Comparison of ENCODE assay signal across 14 cellular contexts in the genomic region with DNA sequence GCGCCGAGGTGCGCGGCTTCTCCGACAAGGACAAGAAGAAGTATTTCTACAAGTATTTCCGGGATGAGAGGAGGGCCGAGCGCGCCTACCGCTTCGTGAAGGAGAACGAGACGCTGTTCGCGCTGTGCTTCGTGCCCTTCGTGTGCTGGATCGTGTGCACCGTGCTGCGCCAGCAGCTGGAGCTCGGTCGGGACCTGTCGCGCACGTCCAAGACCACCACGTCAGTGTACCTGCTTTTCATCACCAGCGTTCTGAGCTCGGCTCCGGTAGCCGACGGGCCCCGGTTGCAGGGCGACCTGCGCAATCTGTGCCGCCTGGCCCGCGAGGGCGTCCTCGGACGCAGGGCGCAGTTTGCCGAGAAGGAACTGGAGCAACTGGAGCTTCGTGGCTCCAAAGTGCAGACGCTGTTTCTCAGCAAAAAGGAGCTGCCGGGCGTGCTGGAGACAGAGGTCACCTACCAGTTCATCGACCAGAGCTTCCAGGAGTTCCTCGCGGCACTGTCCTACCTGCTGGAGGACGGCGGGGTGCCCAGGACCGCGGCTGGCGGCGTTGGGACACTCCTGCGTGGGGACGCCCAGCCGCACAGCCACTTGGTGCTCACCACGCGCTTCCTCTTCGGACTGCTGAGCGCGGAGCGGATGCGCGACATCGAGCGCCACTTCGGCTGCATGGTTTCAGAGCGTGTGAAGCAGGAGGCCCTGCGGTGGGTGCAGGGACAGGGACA. TPM values are rescaled to one million over a fixed set of nuclear protein-coding genes. Genes with fewer than 3 reads are reported as not detected.
DNase-seq lines count a peak whose midpoint lies in the region; ATAC-seq and TF ChIP-seq lines count a peak whose summit lies in the region.
"Had no signal": no experiment of that assay in that cellular context is flagged by ENCODE, and none has a peak within 500 bp of the region (broad histone marks: within the 10 kb centered on the region; RNA-seq: fewer than 3 reads in every experiment).

No MANE protein-coding gene starts in this region.

- H3K9me3 Mint-ChIP-seq in MCF 10A (ENCODE audit: unreplicated experiment), result no peaks in the 10 kb centered on the region
- H3K9me3 Mint-ChIP-seq in activated T-cell treated with anti-CD3 and anti-CD28 coated beads, Interleukin-2, amount 50 U/mL, for 24 hours, result peaks cover 9% of the 10 kb centered on the region

- intact Hi-C loops in breast epithelium (cut with DNase I; ENCODE audit: low total_unique reads), result no loop called here
- intact Hi-C loops in MCF 10A (cut with micrococcal nuclease), result no loop called here
- intact Hi-C loops in left colon (cut with DNase I, micrococcal nuclease), result no loop called here

- H3K36me3 ChIP-seq in breast epithelium (no peaks in the 10 kb centered on the region), suprapubic skin (no peaks in the 10 kb centered on the region)

- H3K4me1 ChIP-seq in breast epithelium (no peaks in the 10 kb centered on the region), suprapubic skin (peaks cover 34% of the 10 kb centered on the region)

- TF ChIP-seq POLR2A in breast epithelium (IDR thresholded peaks at IDR 0.05), result no peak
- TF ChIP-seq POLR2A in suprapubic skin (IDR thresholded peaks at IDR 0.05), result no peak

- peaks cover 48% of the 10 kb centered on the region for H3K27me3 Mint-ChIP-seq in MCF 10A (ENCODE audit: insufficient read depth, unreplicated experiment)
- H3K27me3 Mint-ChIP-seq in activated T-cell treated with anti-CD3 and anti-CD28 coated beads, Interleukin-2, amount 50 U/mL, for 24 hours, result peaks cover 31% of the 10 kb centered on the region

- no peak overlapping the region for H3K4me3 Mint-ChIP-seq in MCF 10A (ENCODE audit: unreplicated experiment)
- H3K4me3 Mint-ChIP-seq in activated T-cell treated with anti-CD3 and anti-CD28 coated beads, Interleukin-2, amount 50 U/mL, for 24 hours, result peak overlapping the region; percentile 67
- H3K4me3 Mint-ChIP-seq: HFFc6 had no signal

- H3K27me3 ChIP-seq in breast epithelium (peaks cover 24 to 66% of the 10 kb centered on the region in 2 donors), suprapubic skin (peaks cover 81% of the 10 kb centered on the region)

- H3K27ac ChIP-seq in breast epithelium (no peak overlapping the region), suprapubic skin (no peak overlapping the region)
- H3K27ac ChIP-seq: C4-2B had no signal

- CTCF ChIA-PET in MCF 10A (lab: Yijun Ruan, JAX), result interaction anchor here (1.1 to 1.6 kb wide), 2 partner anchors 37 to 38 kb away, joined by 3 to 4 read pairs; no protein-coding TSS in a partner anchor

- BruUV-seq in MCF 10A (replicated peaks; lab: Mats Ljungman, UMichigan), result no TSS peak

- H3K4me3 ChIP-seq in breast epithelium (peak overlapping the region; percentile 32 to 59 (median 33)), suprapubic skin (peak overlapping the region; percentile 44)

- ATAC-seq in left colon, result peak; percentile 32

- H3K9me3 ChIP-seq in breast epithelium (peaks cover 0 to 4% of the 10 kb centered on the region in 2 donors), suprapubic skin (no peaks in the 10 kb centered on the region)

- peaks cover 6% of the 10 kb centered on the region for H3K4me1 Mint-ChIP-seq in MCF 10A (ENCODE audit: insufficient read depth, unreplicated experiment)
- peaks cover 48% of the 10 kb centered on the region for H3K4me1 Mint-ChIP-seq in activated T-cell treated with anti-CD3 and anti-CD28 coated beads, Interleukin-2, amount 50 U/mL, for 24 hours (ENCODE audit: low read depth)

- no peak for TF ChIP-seq EP300 in suprapubic skin (IDR thresholded peaks at IDR 0.05)

- 12% methylated on average over 24 of the region's 71 CpGs for WGBS in suprapubic skin

- TF ChIP-seq CTCF in breast epithelium (IDR thresholded peaks at IDR 0.05) (no peak), MCF 10A (IDR thresholded peaks at IDR 0.05; ENCODE audit: unreplicated experiment) (no peak), suprapubic skin (IDR thresholded peaks at IDR 0.05) (no peak)

- no peaks in the 10 kb centered on the region for H3K36me3 Mint-ChIP-seq in MCF 10A (ENCODE audit: insufficient read depth, unreplicated experiment)
- H3K36me3 Mint-ChIP-seq in activated T-cell treated with anti-CD3 and anti-CD28 coated beads, Interleukin-2, amount 50 U/mL, for 24 hours (ENCODE audit: low read depth), result no peaks in the 10 kb centered on the region

- H3K27ac Mint-ChIP-seq in MCF 10A (ENCODE audit: low read depth, unreplicated experiment), result no peak overlapping the region
- H3K27ac Mint-ChIP-seq in activated T-cell treated with anti-CD3 and anti-CD28 coated beads, Interleukin-2, amount 50 U/mL, for 24 hours, result peak overlapping the region; percentile 64
- H3K27ac Mint-ChIP-seq: HFFc6 had no signal

- peak in 1 of 2 donors; percentile 44 for DNase-seq in breast epithelium (ENCODE audit: low spot score in 2 of 2)
- DNase-seq in MCF 10A (ENCODE audit: unreplicated experiment), result no peak
- peak; percentile 72 for DNase-seq in activated T-cell treated with anti-CD3 and anti-CD28 coated beads, Interleukin-2, amount 50 U/mL, for 24 hours
- peak; percentile 26 to 60 for DNase-seq in left colon
- peak; percentile 62 to 77 for DNase-seq in suprapubic skin (ENCODE audit: low spot score in 2 of 2)
- DNase-seq in COR-L47 (lab: John Stamatoyannopoulos, UW), result no peak
- no peak for DNase-seq in SIG-M5 (lab: John Stamatoyannopoulos, UW)
- no peak for DNase-seq in NCI-H1694 treated with DMSO at 0.1 percent for 48 hours (lab: John Stamatoyannopoulos, UW)
- DNase-seq: effector CD4-positive, alpha-beta T cell; HFFc6; islet precursor cell; NK-92 treated with Interleukin-12 subunit alpha and Interleukin-12 subunit beta, amount 100 ng/mL, for 24 hours had no signal

- POLR2A ChIA-PET in MCF 10A (lab: Yijun Ruan, JAX), result interaction anchor here (0.7 kb wide), 1 partner anchor 44 kb away, joined by 4 read pairs; a partner anchor contains a TSS

RNA-seq across cellular contexts. Expression of a gene that starts 2.7 kb away (rescaled TPM):
- total RNA-seq in breast epithelium (1 to 10 TPM in 2 of 3 donors, under 1 TPM in 1; 0.59 to 3.7 (median 2.0) TPM), MCF 10A (2022) (not detected in 2 replicates), left colon (under 1 TPM; 0.92 TPM), suprapubic skin (1 to 10 TPM in 1 of 4 donors, under 1 TPM in 3; 0.15 to 1.3 (median 0.64) TPM)
- total RNA-seq: HFFc6 had no signal

RNA-seq across cellular contexts. Expression of a gene that starts 8.0 kb away (rescaled TPM):
- total RNA-seq in breast epithelium, result 10 to 100 TPM; 13.0 to 63.9 (median 37.3) TPM
- total RNA-seq in MCF 10A (2022), result 6.3 and 8.5 TPM in 2 replicates
- 10 to 100 TPM; 18.8 to 20.6 TPM for total RNA-seq in left colon
- 10 to 100 TPM in 2 of 4 donors, 1 to 10 TPM in 2; 3.5 to 22.0 (median 8.1) TPM for total RNA-seq in suprapubic skin

RNA-seq across cellular contexts. Expression of a gene that starts 18.4 kb away (rescaled TPM):
- total RNA-seq in breast epithelium (not detected), MCF 10A (2022) (not detected in 2 replicates), left colon (not detected), suprapubic skin (not detected)
- total RNA-seq: activated CD8-positive, alpha-beta memory T cell treated with anti-CD3 and anti-CD28 coated beads for 36 hours; HFFc6 had no signal

RNA-seq across cellular contexts. Expression of a gene that starts 26.7 kb away (rescaled TPM):
- total RNA-seq in breast epithelium (100 to 1,000 TPM in 2 of 3 donors, 10 to 100 TPM in 1; 81.4 to 404 (median 129) TPM), MCF 10A (2022) (288 and 314 TPM in 2 replicates), left colon (100 to 1,000 TPM in 1 of 2 donors, 10 to 100 TPM in 1; 87.7 to 133 TPM), suprapubic skin (10 to 100 TPM; 25.6 to 84.1 (median 45.1) TPM)

RNA-seq across cellular contexts. Expression of a gene that starts 32.9 kb away (rescaled TPM):
- total RNA-seq in breast epithelium, result 100 to 1,000 TPM; 129 to 321 (median 142) TPM
- 1.8 and 4.8 TPM in 2 replicates for total RNA-seq in MCF 10A (2022)
- 100 to 1,000 TPM in 1 of 2 donors, 10 to 100 TPM in 1; 85.6 to 127 TPM for total RNA-seq in left colon
- 100 to 1,000 TPM in 1 of 4 donors, 10 to 100 TPM in 3; 50.7 to 128 (median 67.6) TPM for total RNA-seq in suprapubic skin

Comparison
In these comparisons a context has a peak if more than half of its experiments do, and no peak if none do; other contexts are left out.
1. DNase-seq: peak in activated T-cell treated with anti-CD3 and anti-CD28 coated beads, Interleukin-2, amount 50 U/mL, for 24 hours (single experiment), left colon (2 of 2) and suprapubic skin (2 of 2); none in MCF 10A (single experiment), COR-L47 (single experiment), SIG-M5 (single experiment) and NCI-H1694 treated with DMSO at 0.1 percent for 48 hours (single experiment).